Comparison of ENCODE assay signal across 1 cellular context in the genomic region with DNA sequence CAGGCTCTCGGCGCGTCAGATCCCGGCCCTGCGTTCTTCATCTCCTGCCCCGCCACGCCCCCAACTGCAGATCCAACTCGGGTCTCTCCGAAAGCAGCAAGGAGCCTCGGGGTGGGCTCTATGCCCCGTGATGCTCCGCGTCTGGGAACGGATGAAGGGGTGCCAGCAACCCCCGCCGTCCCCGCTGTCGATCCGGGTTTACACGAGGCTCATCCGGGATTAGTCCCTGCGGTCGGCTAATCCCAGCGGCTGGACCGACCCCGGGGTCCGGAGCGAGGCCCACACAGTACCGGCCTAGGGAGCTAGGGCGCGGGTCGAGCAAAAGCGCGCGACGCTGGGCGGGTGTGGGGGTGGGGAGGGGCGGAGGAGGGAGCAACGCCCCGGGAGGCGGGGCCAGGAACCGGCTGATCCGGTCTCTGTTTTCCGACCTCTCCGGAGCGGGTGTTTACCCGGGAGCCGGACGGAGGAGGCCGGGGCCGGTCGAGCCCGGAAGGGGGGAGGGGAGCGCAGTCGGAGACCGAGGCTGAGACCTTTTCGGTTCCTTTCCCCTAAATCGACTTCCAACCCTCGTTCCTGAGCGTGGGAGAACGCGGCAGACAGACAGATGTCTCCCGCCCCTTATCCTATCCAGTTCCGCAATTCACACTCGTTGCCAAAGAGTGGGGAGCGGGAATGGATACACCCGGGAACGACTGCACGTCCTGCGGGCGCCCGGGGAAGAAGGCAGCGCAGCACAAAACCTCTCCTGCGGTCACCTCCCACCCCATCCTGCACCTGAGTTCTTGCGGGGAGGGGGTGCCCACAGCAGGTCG.
TF ChIP-seq lines count a peak whose summit lies in the region.

No MANE protein-coding gene starts in this region.

TF ChIP-seq in K562, 482 proteins besides CTCF, POLR2A, EP300 and RAD21 (continued from another document and continues in another):
- TF ChIP-seq, protein P1, sequence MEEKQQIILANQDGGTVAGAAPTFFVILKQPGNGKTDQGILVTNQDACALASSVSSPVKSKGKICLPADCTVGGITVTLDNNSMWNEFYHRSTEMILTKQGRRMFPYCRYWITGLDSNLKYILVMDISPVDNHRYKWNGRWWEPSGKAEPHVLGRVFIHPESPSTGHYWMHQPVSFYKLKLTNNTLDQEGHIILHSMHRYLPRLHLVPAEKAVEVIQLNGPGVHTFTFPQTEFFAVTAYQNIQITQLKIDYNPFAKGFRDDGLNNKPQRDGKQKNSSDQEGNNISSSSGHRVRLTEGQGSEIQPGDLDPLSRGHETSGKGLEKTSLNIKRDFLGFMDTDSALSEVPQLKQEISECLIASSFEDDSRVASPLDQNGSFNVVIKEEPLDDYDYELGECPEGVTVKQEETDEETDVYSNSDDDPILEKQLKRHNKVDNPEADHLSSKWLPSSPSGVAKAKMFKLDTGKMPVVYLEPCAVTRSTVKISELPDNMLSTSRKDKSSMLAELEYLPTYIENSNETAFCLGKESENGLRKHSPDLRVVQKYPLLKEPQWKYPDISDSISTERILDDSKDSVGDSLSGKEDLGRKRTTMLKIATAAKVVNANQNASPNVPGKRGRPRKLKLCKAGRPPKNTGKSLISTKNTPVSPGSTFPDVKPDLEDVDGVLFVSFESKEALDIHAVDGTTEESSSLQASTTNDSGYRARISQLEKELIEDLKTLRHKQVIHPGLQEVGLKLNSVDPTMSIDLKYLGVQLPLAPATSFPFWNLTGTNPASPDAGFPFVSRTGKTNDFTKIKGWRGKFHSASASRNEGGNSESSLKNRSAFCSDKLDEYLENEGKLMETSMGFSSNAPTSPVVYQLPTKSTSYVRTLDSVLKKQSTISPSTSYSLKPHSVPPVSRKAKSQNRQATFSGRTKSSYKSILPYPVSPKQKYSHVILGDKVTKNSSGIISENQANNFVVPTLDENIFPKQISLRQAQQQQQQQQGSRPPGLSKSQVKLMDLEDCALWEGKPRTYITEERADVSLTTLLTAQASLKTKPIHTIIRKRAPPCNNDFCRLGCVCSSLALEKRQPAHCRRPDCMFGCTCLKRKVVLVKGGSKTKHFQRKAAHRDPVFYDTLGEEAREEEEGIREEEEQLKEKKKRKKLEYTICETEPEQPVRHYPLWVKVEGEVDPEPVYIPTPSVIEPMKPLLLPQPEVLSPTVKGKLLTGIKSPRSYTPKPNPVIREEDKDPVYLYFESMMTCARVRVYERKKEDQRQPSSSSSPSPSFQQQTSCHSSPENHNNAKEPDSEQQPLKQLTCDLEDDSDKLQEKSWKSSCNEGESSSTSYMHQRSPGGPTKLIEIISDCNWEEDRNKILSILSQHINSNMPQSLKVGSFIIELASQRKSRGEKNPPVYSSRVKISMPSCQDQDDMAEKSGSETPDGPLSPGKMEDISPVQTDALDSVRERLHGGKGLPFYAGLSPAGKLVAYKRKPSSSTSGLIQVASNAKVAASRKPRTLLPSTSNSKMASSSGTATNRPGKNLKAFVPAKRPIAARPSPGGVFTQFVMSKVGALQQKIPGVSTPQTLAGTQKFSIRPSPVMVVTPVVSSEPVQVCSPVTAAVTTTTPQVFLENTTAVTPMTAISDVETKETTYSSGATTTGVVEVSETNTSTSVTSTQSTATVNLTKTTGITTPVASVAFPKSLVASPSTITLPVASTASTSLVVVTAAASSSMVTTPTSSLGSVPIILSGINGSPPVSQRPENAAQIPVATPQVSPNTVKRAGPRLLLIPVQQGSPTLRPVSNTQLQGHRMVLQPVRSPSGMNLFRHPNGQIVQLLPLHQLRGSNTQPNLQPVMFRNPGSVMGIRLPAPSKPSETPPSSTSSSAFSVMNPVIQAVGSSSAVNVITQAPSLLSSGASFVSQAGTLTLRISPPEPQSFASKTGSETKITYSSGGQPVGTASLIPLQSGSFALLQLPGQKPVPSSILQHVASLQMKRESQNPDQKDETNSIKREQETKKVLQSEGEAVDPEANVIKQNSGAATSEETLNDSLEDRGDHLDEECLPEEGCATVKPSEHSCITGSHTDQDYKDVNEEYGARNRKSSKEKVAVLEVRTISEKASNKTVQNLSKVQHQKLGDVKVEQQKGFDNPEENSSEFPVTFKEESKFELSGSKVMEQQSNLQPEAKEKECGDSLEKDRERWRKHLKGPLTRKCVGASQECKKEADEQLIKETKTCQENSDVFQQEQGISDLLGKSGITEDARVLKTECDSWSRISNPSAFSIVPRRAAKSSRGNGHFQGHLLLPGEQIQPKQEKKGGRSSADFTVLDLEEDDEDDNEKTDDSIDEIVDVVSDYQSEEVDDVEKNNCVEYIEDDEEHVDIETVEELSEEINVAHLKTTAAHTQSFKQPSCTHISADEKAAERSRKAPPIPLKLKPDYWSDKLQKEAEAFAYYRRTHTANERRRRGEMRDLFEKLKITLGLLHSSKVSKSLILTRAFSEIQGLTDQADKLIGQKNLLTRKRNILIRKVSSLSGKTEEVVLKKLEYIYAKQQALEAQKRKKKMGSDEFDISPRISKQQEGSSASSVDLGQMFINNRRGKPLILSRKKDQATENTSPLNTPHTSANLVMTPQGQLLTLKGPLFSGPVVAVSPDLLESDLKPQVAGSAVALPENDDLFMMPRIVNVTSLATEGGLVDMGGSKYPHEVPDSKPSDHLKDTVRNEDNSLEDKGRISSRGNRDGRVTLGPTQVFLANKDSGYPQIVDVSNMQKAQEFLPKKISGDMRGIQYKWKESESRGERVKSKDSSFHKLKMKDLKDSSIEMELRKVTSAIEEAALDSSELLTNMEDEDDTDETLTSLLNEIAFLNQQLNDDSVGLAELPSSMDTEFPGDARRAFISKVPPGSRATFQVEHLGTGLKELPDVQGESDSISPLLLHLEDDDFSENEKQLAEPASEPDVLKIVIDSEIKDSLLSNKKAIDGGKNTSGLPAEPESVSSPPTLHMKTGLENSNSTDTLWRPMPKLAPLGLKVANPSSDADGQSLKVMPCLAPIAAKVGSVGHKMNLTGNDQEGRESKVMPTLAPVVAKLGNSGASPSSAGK (IDR thresholded peaks at IDR 0.05): peak; percentile 60
- TF ChIP-seq IRF2 (CRISPR knock-in tag; IDR thresholded peaks at IDR 0.05) (no peak), ESRRA (IDR thresholded peaks at IDR 0.05; ENCODE audit: borderline replicate concordance, low read depth) (no peak), ZNF224 (CRISPR knock-in tag; IDR thresholded peaks at IDR 0.05) (no peak), HNRNPL (IDR thresholded peaks at IDR 0.05; ENCODE audit: low read depth, low read length) (no peak), SAP30 (IDR thresholded peaks at IDR 0.05; ENCODE audit: borderline replicate concordance, insufficient read depth, low read depth, low read length, poor library complexity, severe bottlenecking) (peak; percentile 22), FOXA3 (CRISPR knock-in tag; conservative IDR thresholded peaks at IDR 0.05 in 1 of 2, IDR thresholded peaks at IDR 0.05 in 1 of 2) (peak; percentile 30 to 77; a peak in 3 of 4 replicates), PTBP1 (IDR thresholded peaks at IDR 0.05; ENCODE audit: low read depth, low read length) (no peak), NR2C1 (IDR thresholded peaks at IDR 0.05) (no peak; the same call in 1 of the 2 replicates), NR2C1 (tag; IDR thresholded peaks at IDR 0.05) (no peak), MECOM (CRISPR knock-in tag; IDR thresholded peaks at IDR 0.05) (no peak), CCNT2 (IDR thresholded peaks at IDR 0.05; ENCODE audit: borderline replicate concordance, extremely low read depth, insufficient read length, low read depth, low read length) (peak; percentile 65), CBFA2T2 (conservative IDR thresholded peaks at IDR 0.05) (no peak), U2AF2 (optimal IDR thresholded peaks at IDR 0.05; ENCODE audit: low read depth, low read length) (no peak), FUS (optimal IDR thresholded peaks at IDR 0.05; ENCODE audit: low read depth, low read length) (no peak)
- TF ChIP-seq, protein P2, sequence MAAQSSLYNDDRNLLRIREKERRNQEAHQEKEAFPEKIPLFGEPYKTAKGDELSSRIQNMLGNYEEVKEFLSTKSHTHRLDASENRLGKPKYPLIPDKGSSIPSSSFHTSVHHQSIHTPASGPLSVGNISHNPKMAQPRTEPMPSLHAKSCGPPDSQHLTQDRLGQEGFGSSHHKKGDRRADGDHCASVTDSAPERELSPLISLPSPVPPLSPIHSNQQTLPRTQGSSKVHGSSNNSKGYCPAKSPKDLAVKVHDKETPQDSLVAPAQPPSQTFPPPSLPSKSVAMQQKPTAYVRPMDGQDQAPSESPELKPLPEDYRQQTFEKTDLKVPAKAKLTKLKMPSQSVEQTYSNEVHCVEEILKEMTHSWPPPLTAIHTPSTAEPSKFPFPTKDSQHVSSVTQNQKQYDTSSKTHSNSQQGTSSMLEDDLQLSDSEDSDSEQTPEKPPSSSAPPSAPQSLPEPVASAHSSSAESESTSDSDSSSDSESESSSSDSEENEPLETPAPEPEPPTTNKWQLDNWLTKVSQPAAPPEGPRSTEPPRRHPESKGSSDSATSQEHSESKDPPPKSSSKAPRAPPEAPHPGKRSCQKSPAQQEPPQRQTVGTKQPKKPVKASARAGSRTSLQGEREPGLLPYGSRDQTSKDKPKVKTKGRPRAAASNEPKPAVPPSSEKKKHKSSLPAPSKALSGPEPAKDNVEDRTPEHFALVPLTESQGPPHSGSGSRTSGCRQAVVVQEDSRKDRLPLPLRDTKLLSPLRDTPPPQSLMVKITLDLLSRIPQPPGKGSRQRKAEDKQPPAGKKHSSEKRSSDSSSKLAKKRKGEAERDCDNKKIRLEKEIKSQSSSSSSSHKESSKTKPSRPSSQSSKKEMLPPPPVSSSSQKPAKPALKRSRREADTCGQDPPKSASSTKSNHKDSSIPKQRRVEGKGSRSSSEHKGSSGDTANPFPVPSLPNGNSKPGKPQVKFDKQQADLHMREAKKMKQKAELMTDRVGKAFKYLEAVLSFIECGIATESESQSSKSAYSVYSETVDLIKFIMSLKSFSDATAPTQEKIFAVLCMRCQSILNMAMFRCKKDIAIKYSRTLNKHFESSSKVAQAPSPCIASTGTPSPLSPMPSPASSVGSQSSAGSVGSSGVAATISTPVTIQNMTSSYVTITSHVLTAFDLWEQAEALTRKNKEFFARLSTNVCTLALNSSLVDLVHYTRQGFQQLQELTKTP (IDR thresholded peaks at IDR 0.05; ENCODE audit: low read depth in 1 of 2, partially characterized antibody in 2 of 2): peak; percentile 17 to 46
- TF ChIP-seq, protein P3, sequence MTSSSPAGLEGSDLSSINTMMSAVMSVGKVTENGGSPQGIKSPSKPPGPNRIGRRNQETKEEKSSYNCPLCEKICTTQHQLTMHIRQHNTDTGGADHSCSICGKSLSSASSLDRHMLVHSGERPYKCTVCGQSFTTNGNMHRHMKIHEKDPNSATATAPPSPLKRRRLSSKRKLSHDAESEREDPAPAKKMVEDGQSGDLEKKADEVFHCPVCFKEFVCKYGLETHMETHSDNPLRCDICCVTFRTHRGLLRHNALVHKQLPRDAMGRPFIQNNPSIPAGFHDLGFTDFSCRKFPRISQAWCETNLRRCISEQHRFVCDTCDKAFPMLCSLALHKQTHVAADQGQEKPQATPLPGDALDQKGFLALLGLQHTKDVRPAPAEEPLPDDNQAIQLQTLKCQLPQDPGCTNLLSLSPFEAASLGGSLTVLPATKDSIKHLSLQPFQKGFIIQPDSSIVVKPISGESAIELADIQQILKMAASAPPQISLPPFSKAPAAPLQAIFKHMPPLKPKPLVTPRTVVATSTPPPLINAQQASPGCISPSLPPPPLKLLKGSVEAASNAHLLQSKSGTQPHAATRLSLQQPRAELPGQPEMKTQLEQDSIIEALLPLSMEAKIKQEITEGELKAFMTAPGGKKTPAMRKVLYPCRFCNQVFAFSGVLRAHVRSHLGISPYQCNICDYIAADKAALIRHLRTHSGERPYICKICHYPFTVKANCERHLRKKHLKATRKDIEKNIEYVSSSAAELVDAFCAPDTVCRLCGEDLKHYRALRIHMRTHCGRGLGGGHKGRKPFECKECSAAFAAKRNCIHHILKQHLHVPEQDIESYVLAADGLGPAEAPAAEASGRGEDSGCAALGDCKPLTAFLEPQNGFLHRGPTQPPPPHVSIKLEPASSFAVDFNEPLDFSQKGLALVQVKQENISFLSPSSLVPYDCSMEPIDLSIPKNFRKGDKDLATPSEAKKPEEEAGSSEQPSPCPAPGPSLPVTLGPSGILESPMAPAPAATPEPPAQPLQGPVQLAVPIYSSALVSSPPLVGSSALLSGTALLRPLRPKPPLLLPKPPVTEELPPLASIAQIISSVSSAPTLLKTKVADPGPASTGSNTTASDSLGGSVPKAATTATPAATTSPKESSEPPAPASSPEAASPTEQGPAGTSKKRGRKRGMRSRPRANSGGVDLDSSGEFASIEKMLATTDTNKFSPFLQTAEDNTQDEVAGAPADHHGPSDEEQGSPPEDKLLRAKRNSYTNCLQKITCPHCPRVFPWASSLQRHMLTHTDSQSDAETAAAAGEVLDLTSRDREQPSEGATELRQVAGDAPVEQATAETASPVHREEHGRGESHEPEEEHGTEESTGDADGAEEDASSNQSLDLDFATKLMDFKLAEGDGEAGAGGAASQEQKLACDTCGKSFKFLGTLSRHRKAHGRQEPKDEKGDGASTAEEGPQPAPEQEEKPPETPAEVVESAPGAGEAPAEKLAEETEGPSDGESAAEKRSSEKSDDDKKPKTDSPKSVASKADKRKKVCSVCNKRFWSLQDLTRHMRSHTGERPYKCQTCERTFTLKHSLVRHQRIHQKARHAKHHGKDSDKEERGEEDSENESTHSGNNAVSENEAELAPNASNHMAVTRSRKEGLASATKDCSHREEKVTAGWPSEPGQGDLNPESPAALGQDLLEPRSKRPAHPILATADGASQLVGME (CRISPR knock-in tag; IDR thresholded peaks at IDR 0.05): no peak
- TF ChIP-seq, protein P4, sequence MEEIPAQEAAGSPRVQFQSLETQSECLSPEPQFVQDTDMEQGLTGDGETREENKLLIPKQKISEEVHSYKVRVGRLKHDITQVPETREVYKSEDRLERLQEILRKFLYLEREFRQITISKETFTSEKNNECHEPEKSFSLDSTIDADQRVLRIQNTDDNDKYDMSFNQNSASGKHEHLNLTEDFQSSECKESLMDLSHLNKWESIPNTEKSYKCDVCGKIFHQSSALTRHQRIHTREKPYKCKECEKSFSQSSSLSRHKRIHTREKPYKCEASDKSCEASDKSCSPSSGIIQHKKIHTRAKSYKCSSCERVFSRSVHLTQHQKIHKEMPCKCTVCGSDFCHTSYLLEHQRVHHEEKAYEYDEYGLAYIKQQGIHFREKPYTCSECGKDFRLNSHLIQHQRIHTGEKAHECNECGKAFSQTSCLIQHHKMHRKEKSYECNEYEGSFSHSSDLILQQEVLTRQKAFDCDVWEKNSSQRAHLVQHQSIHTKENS (CRISPR knock-in tag; IDR thresholded peaks at IDR 0.05): no peak
- TF ChIP-seq, protein P5, sequence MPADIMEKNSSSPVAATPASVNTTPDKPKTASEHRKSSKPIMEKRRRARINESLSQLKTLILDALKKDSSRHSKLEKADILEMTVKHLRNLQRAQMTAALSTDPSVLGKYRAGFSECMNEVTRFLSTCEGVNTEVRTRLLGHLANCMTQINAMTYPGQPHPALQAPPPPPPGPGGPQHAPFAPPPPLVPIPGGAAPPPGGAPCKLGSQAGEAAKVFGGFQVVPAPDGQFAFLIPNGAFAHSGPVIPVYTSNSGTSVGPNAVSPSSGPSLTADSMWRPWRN (IDR thresholded peaks at IDR 0.05; ENCODE audit: low read depth): no peak
- TF ChIP-seq, protein P6, sequence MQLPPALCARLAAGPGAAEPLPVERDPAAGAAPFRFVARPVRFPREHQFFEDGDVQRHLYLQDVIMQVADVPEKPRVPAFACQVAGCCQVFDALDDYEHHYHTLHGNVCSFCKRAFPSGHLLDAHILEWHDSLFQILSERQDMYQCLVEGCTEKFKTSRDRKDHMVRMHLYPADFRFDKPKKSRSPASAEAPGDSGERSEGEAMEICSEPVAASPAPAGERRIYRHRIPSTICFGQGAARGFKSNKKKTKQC (CRISPR knock-in tag; IDR thresholded peaks at IDR 0.05): no peak; the same call in 1 of the 2 replicates
